18 cellular contexts compared by ENCODE assay signal in the genomic region with DNA sequence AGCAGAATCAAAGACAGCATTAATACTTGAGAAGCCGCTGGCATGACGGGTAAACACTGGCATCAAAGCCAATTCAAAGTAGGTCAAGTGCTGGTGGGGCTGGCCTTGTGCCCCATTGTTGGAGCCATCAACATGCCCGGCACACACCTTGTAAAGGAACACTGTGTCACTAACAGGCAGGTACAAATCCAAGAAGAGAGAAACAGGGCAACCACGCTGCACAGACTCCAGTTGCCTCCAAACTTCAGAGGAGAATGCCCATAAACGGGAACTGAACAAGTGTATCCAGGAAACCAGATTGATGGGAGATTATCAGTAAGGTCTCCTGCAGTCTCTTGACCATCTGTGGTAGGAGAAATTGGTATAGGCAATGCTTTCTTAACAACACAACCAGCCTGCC.
DNase-seq lines count a peak whose midpoint lies in the region; ATAC-seq and TF ChIP-seq lines count a peak whose summit lies in the region.
"Had no signal": no experiment of that assay in that cellular context is flagged by ENCODE, and none has a peak within 500 bp of the region (broad histone marks: within the 10 kb centered on the region; RNA-seq: fewer than 3 reads in every experiment).

No MANE protein-coding gene starts in this region.

- H3K4me1 ChIP-seq in mucosa of descending colon (ENCODE audit: low read depth) (peaks cover 4% of the 10 kb centered on the region), OCI-LY7 (ENCODE audit: insufficient read depth, low read length, poor library complexity, severe bottlenecking) (no peaks in the 10 kb centered on the region)
- H3K4me1 ChIP-seq: gastroesophageal sphincter had no signal

- H3K4me3 Mint-ChIP-seq in activated CD4-positive, alpha-beta memory T cell treated with anti-CD3 and anti-CD28 coated beads for 36 hours, result no peak overlapping the region
- H3K4me3 Mint-ChIP-seq: stimulated activated naive B cell treated with anti-CD40 and anti-IgM and Interleukin-4, amounts not matched to agents 10 μg/mL and 1 μg/mL and 100 μg/mL, for 72 hours had no signal

- no peaks in the 10 kb centered on the region for H4K20me1 ChIP-seq in OCI-LY7 (ENCODE audit: insufficient read depth, low read length)

- no peak overlapping the region for H3K4me2 ChIP-seq in OCI-LY7 (ENCODE audit: low read length)

- no peaks in the 10 kb centered on the region for H3K36me3 Mint-ChIP-seq in activated CD4-positive, alpha-beta memory T cell treated with anti-CD3 and anti-CD28 coated beads for 36 hours
- H3K36me3 Mint-ChIP-seq: stimulated activated naive B cell treated with anti-CD40 and anti-IgM and Interleukin-4, amounts not matched to agents 10 μg/mL and 1 μg/mL and 100 μg/mL, for 72 hours had no signal

- H3K79me2 ChIP-seq in OCI-LY7 (ENCODE audit: insufficient read depth, low read depth, low read length), result no peaks in the 10 kb centered on the region

- POLR2A ChIA-PET in activated CD4-positive, alpha-beta memory T cell treated with anti-CD3 and anti-CD28 coated beads for 36 hours (lab: Charles Lee), result no interaction called here
- POLR2A ChIA-PET in OCI-LY7 (lab: Charles Lee), result no interaction called here

- no TSS peak for BruUV-seq in OCI-LY7 (replicated peaks; lab: Mats Ljungman, UMichigan)

- no peaks in the 10 kb centered on the region for H3K9me3 Mint-ChIP-seq in activated CD4-positive, alpha-beta memory T cell treated with anti-CD3 and anti-CD28 coated beads for 36 hours
- H3K9me3 Mint-ChIP-seq: activated T-helper 2 cell treated with anti-CD3 and anti-CD28 coated beads, Interferon-gamma antibody, Interleukin-2, Interleukin-4, amounts not matched to agents 10 μg/mL and 5 μg/mL and 100 μg/mL, durations not matched to agents 14 hours and 24 hours and 36 hours; stimulated activated naive B cell treated with anti-CD40 and anti-IgM and Interleukin-4, amounts not matched to agents 10 μg/mL and 1 μg/mL and 100 μg/mL, for 72 hours had no signal

- peak in 9 of 14 donors; percentile 8 to 98 (median 43) for DNase-seq in C1 segment of cervical spinal cord (lab: John Stamatoyannopoulos, UW)
- peak; percentile 34 for DNase-seq in NCI-H2029 (lab: John Stamatoyannopoulos, UW)
- peak in 39 of 61 donors; percentile 4 to 97 (median 25) for DNase-seq in caudate nucleus (lab: John Stamatoyannopoulos, UW)
- no peak for DNase-seq in mucosa of descending colon
- DNase-seq in NK-92 (lab: John Stamatoyannopoulos, UW; ENCODE audit: unreplicated experiment), result no peak
- DNase-seq in activated CD4-positive, alpha-beta memory T cell treated with anti-CD3 and anti-CD28 coated beads for 36 hours, result no peak
- no peak for DNase-seq in OCI-LY7 (ENCODE audit: low spot score)
- DNase-seq: COR-L47; cortex of kidney; Kasumi-1; NCI-H1436; occipital lobe; RPMI8226; stimulated activated naive B cell treated with anti-CD40 and anti-IgM and Interleukin-4, amounts not matched to agents 10 μg/mL and 1 μg/mL and 100 μg/mL, for 72 hours had no signal

- H3K27ac Mint-ChIP-seq in activated CD4-positive, alpha-beta memory T cell treated with anti-CD3 and anti-CD28 coated beads for 36 hours, result no peak overlapping the region
- H3K27ac Mint-ChIP-seq: activated T-helper 2 cell treated with anti-CD3 and anti-CD28 coated beads, Interferon-gamma antibody, Interleukin-2, Interleukin-4, amounts not matched to agents 10 μg/mL and 5 μg/mL and 100 μg/mL, durations not matched to agents 14 hours and 24 hours and 36 hours; stimulated activated naive B cell treated with anti-CD40 and anti-IgM and Interleukin-4, amounts not matched to agents 10 μg/mL and 1 μg/mL and 100 μg/mL, for 72 hours had no signal

- no peak overlapping the region for H3K4me3 ChIP-seq in mucosa of descending colon
- no peak overlapping the region for H3K4me3 ChIP-seq in OCI-LY7 (ENCODE audit: low read depth, low read length, poor library complexity, severe bottlenecking)
- H3K4me3 ChIP-seq: gastroesophageal sphincter, skin epidermis had no signal

- H3K36me3 ChIP-seq in mucosa of descending colon (ENCODE audit: low read depth) (no peaks in the 10 kb centered on the region), OCI-LY7 (ENCODE audit: insufficient read depth, low read length) (no peaks in the 10 kb centered on the region)
- H3K36me3 ChIP-seq: gastroesophageal sphincter had no signal

- no peak overlapping the region for H2AFZ ChIP-seq in OCI-LY7 (ENCODE audit: low read length)

- intact Hi-C loops in mucosa of descending colon (cut with DNase I, micrococcal nuclease), result no loop called here
- intact Hi-C loops in activated CD4-positive, alpha-beta memory T cell treated with anti-CD3 and anti-CD28 coated beads for 36 hours (cut with micrococcal nuclease), result no loop called here
- intact Hi-C loops in OCI-LY7 (cut with micrococcal nuclease; ENCODE audit: unreplicated experiment), result no loop called here

- H3K9me3 ChIP-seq in mucosa of descending colon, result no peaks in the 10 kb centered on the region
- no peaks in the 10 kb centered on the region for H3K9me3 ChIP-seq in OCI-LY7 (ENCODE audit: low read length)
- H3K9me3 ChIP-seq: gastroesophageal sphincter had no signal

- no peaks in the 10 kb centered on the region for H3K4me1 Mint-ChIP-seq in activated CD4-positive, alpha-beta memory T cell treated with anti-CD3 and anti-CD28 coated beads for 36 hours (ENCODE audit: low read depth)

- peak overlapping the region; percentile 55 for H3K27ac ChIP-seq in caudate nucleus (ENCODE audit: low read depth, low read length)
- H3K27ac ChIP-seq in OCI-LY7 (ENCODE audit: low read depth, low read length, poor library complexity, severe bottlenecking), result no peak overlapping the region
- H3K27ac ChIP-seq: gastroesophageal sphincter had no signal

- CTCF ChIA-PET in activated CD4-positive, alpha-beta memory T cell treated with anti-CD3 and anti-CD28 coated beads for 36 hours (lab: Charles Lee), result no interaction called here
- CTCF ChIA-PET in OCI-LY7 (lab: Charles Lee; ENCODE audit: unreplicated experiment), result no interaction called here

- peak; percentile 22 for ATAC-seq in mucosa of descending colon
- ATAC-seq in GM18520 (IDR thresholded peaks at IDR 0.05; ENCODE audit: unreplicated experiment), result no peak
- ATAC-seq: gastroesophageal sphincter; stimulated activated naive B cell treated with anti-CD40 and anti-IgM and Interleukin-4, amounts not matched to agents 10 μg/mL and 1 μg/mL and 100 μg/mL, for 72 hours had no signal

- H3K27me3 Mint-ChIP-seq in activated CD4-positive, alpha-beta memory T cell treated with anti-CD3 and anti-CD28 coated beads for 36 hours, result no peaks in the 10 kb centered on the region
- H3K27me3 Mint-ChIP-seq: stimulated activated naive B cell treated with anti-CD40 and anti-IgM and Interleukin-4, amounts not matched to agents 10 μg/mL and 1 μg/mL and 100 μg/mL, for 72 hours had no signal

- TF ChIP-seq CTCF in mucosa of descending colon (IDR thresholded peaks at IDR 0.05), result no peak
- no peak for TF ChIP-seq CTCF in OCI-LY7 (conservative IDR thresholded peaks at IDR 0.05; ENCODE audit: low read length)

- no peaks in the 10 kb centered on the region for H3K9me2 ChIP-seq in OCI-LY7 (ENCODE audit: insufficient read depth, low read length)

Comparison
In these comparisons a context has a peak if more than half of its experiments do, and no peak if none do; other contexts are left out.
1. DNase-seq: peak in C1 segment of cervical spinal cord (9 of 14), NCI-H2029 (single experiment) and caudate nucleus (39 of 61); none in mucosa of descending colon (0 of 3), NK-92 (single experiment), activated CD4-positive, alpha-beta memory T cell treated with anti-CD3 and anti-CD28 coated beads for 36 hours (single experiment) and OCI-LY7 (single experiment).